ENCODE assay signal across 9 cellular contexts in genomic region chr10:86261933-86262665, GRCh38.
A peak's percentile ranks its signal among the peaks of the same experiment; 100 is the strongest.
DNase-seq lines count a peak whose midpoint lies in the region; ATAC-seq and TF ChIP-seq lines count a peak whose summit lies in the region.
"Had no signal": no experiment of that assay in that cellular context is flagged by ENCODE, and none has a peak within 500 bp of the region (broad histone marks: within the 10 kb centered on the region; RNA-seq: fewer than 3 reads in every experiment).

No MANE protein-coding gene starts in this region.

- TF ChIP-seq EP300 in stomach (IDR thresholded peaks at IDR 0.05) = no peak

- no peaks in the 10 kb centered on the region for H3K9me3 Mint-ChIP-seq in stimulated activated naive CD8-positive, alpha-beta T cell treated with anti-CD3 and anti-CD28 coated beads, Interleukin-15, amount 100 ng/mL, for 72 hours

- DNase-seq in stimulated activated naive CD8-positive, alpha-beta T cell treated with anti-CD3 and anti-CD28 coated beads, Interleukin-15, amount 100 ng/mL, for 72 hours = peak in 1 of 2 donors; percentile 22
- no peak for DNase-seq in stimulated activated naive CD8-positive, alpha-beta T cell treated with anti-CD3 and anti-CD28 coated beads, Interleukin-15, Interleukin-2, amounts not matched to agents 100 U/mL and 50 U/mL, for 24 hours
- DNase-seq in NOMO-1 treated with dmso at 0.1 percent for 144 hours (lab: John Stamatoyannopoulos, UW; ENCODE audit: unreplicated experiment) = peak; percentile 5
- peak in 40 of 42 donors; percentile 35 to 83 (median 66) for DNase-seq in head of caudate nucleus
- DNase-seq in stomach = peak; percentile 42
- no peak for DNase-seq in KG1 (lab: John Stamatoyannopoulos, UW)
- DNase-seq in esophagus squamous epithelium (lab: John Stamatoyannopoulos, UW) = no peak

- H3K27ac Mint-ChIP-seq in stimulated activated naive CD8-positive, alpha-beta T cell treated with anti-CD3 and anti-CD28 coated beads, Interleukin-15, amount 100 ng/mL, for 72 hours = no peak overlapping the region

- H3K4me3 ChIP-seq in stomach (peak overlapping the region in 1 of 4 donors; percentile 4), esophagus squamous epithelium (no peak overlapping the region)

- H3K9me3 ChIP-seq in stomach (no peaks in the 10 kb centered on the region), esophagus squamous epithelium (no peaks in the 10 kb centered on the region)
- H3K9me3 ChIP-seq: neutrophil had no signal

- no peaks in the 10 kb centered on the region for H3K36me3 ChIP-seq in stomach
- no peaks in the 10 kb centered on the region for H3K36me3 ChIP-seq in esophagus squamous epithelium
- H3K36me3 ChIP-seq: neutrophil had no signal

- 38 to 52% (median 48%) methylated on average over 13 to 14 of the region's 14 CpGs for WGBS in stomach, 5 donors
- WGBS in esophagus squamous epithelium, 2 donors = 31 to 58% methylated on average over 10 to 12 of the region's 14 CpGs

- H3K27ac ChIP-seq in stomach (no peak overlapping the region), esophagus squamous epithelium (no peak overlapping the region)
- H3K27ac ChIP-seq: neutrophil had no signal

- TF ChIP-seq CTCF in stomach (IDR thresholded peaks at IDR 0.05) (peak in 2 of 7 experiments; percentile 15 to 21), esophagus squamous epithelium (IDR thresholded peaks at IDR 0.05) (peak in 1 of 6 experiments; percentile 43)

- no peak overlapping the region for H3K4me3 Mint-ChIP-seq in stimulated activated naive CD8-positive, alpha-beta T cell treated with anti-CD3 and anti-CD28 coated beads, Interleukin-15, amount 100 ng/mL, for 72 hours

- intact Hi-C loops in head of caudate nucleus (cut with DNase I) = loop anchor here (5.0 to 10.0 kb wide), 3 partner anchors 55 to 100 kb away; no protein-coding TSS in a partner anchor
- intact Hi-C loops in stomach (cut with DNase I; ENCODE audit: low total_unique reads) = no loop called here
- intact Hi-C loops in esophagus squamous epithelium (cut with DNase I) = no loop called here

- peaks cover 64% of the 10 kb centered on the region for H3K27me3 Mint-ChIP-seq in stimulated activated naive CD8-positive, alpha-beta T cell treated with anti-CD3 and anti-CD28 coated beads, Interleukin-15, amount 100 ng/mL, for 72 hours

- peak; percentile 73 for ATAC-seq in stimulated activated naive CD8-positive, alpha-beta T cell treated with anti-CD3 and anti-CD28 coated beads, Interleukin-15, amount 100 ng/mL, for 72 hours
- ATAC-seq in stimulated activated naive CD8-positive, alpha-beta T cell treated with anti-CD3 and anti-CD28 coated beads, Interleukin-15, Interleukin-2, amounts not matched to agents 100 U/mL and 50 U/mL, for 24 hours = no peak
- peak; percentile 68 for ATAC-seq in HG02798 (IDR thresholded peaks at IDR 0.05; ENCODE audit: poor library complexity, unreplicated experiment)

- H3K4me1 ChIP-seq in stomach = peaks cover 10 to 20% (median 14%) of the 10 kb centered on the region in 4 donors
- peaks cover 0 to 17% (median 0%) of the 10 kb centered on the region in 3 donors for H3K4me1 ChIP-seq in esophagus squamous epithelium

- H3K27me3 ChIP-seq in stomach (peaks cover 0 to 49% (median 8%) of the 10 kb centered on the region in 3 donors), esophagus squamous epithelium (peaks cover 0 to 42% (median 0%) of the 10 kb centered on the region in 4 donors)

- no peaks in the 10 kb centered on the region for H3K4me1 Mint-ChIP-seq in stimulated activated naive CD8-positive, alpha-beta T cell treated with anti-CD3 and anti-CD28 coated beads, Interleukin-15, amount 100 ng/mL, for 72 hours

- no peak for TF ChIP-seq POLR2A in stomach (IDR thresholded peaks at IDR 0.05)
- TF ChIP-seq POLR2A in esophagus squamous epithelium (IDR thresholded peaks at IDR 0.05) = no peak

Comparison
In these comparisons a context has a peak if more than half of its experiments do, and no peak if none do; other contexts are left out.
1. DNase-seq: peak in NOMO-1 treated with dmso at 0.1 percent for 144 hours (single experiment), head of caudate nucleus (40 of 42) and stomach (single experiment); none in stimulated activated naive CD8-positive, alpha-beta T cell treated with anti-CD3 and anti-CD28 coated beads, Interleukin-15, Interleukin-2, amounts not matched to agents 100 U/mL and 50 U/mL, for 24 hours (single experiment), KG1 (single experiment) and esophagus squamous epithelium (single experiment).